In the genomic region with DNA sequence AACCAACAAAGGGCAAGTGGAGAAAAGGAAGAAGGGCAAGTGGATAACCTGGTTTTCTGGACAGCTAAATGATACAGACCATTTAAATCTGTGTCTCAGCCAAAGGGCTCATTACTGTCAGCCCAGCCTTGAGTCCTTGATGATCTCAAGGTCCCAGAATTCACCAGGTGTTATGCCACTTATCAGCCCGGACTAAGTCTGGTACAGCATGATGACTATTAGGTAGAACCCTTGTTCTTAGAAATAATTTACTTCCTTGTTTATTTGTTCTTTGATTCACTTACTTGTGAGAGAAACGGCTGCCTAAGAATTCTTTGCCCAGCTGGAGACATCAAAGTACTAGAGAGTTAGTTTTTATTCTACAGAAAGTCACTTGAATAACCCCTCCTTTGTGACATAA, we compare ENCODE assay signal across 32 cellular contexts. TPM values are rescaled to one million over a fixed set of nuclear protein-coding genes. Genes with fewer than 3 reads are reported as not detected.
"Had no signal": no experiment of that assay in that cellular context is flagged by ENCODE, and none has a peak within 500 bp of the region (broad histone marks: within the 10 kb centered on the region; RNA-seq: fewer than 3 reads in every experiment).

No MANE protein-coding gene starts in this region.

- H3K27me3 Mint-ChIP-seq: stimulated activated naive CD8-positive, alpha-beta T cell treated with anti-CD3 and anti-CD28 coated beads, Interleukin-15, amount 100 ng/mL, for 72 hours had no signal

- H3K4me1 Mint-ChIP-seq: naive thymus-derived CD4-positive, alpha-beta T cell; stimulated activated naive B cell treated with anti-CD40 and anti-IgM and Interleukin-4, amounts not matched to agents 10 μg/mL and 1 μg/mL and 100 μg/mL, for 72 hours; stimulated activated naive CD8-positive, alpha-beta T cell treated with anti-CD3 and anti-CD28 coated beads, Interleukin-15, amount 100 ng/mL, for 72 hours had no signal

- H3K36me3 ChIP-seq: heart left ventricle, ovary, prostate gland, thoracic aorta, transverse colon had no signal

- H3K4me1 ChIP-seq: heart left ventricle, prostate gland, transverse colon had no signal

- H3K27ac ChIP-seq: dorsolateral prefrontal cortex, heart left ventricle, ovary, prostate gland, thoracic aorta, transverse colon had no signal

- H3K36me3 Mint-ChIP-seq: naive thymus-derived CD4-positive, alpha-beta T cell; stimulated activated naive B cell treated with anti-CD40 and anti-IgM and Interleukin-4, amounts not matched to agents 10 μg/mL and 1 μg/mL and 100 μg/mL, for 72 hours had no signal

- DNase-seq: cortex of kidney; dorsolateral prefrontal cortex; effector memory CD4-positive, alpha-beta T cell; heart left ventricle; hypothalamus; kidney glomerular epithelial cell; mammary epithelial cell; naive thymus-derived CD4-positive, alpha-beta T cell; nucleus accumbens; ovary; retina; stimulated activated CD4-positive, alpha-beta T cell treated with anti-CD3 and anti-CD28 coated beads, Interleukin-2, amount 100 ng/mL, for 24 hours; stimulated activated CD4-positive, alpha-beta T cell treated with anti-CD3 and anti-CD28 coated beads, Interleukin-4, amount 100 ng/mL, for 4 hours; stimulated activated naive B cell treated with anti-CD40 and anti-IgM and Interleukin-4, amounts not matched to agents 10 μg/mL and 1 μg/mL and 100 μg/mL, for 72 hours; stimulated activated naive CD8-positive, alpha-beta T cell treated with anti-CD3 and anti-CD28 coated beads, Interleukin-15, amount 100 ng/mL, for 72 hours; substantia nigra; transverse colon had no signal

- ATAC-seq: esophagus mucosa; heart left ventricle; left lobe of liver; naive thymus-derived CD4-positive, alpha-beta T cell; sciatic nerve; stimulated activated naive B cell treated with anti-CD40 and anti-IgM and Interleukin-4, amounts not matched to agents 10 μg/mL and 1 μg/mL and 100 μg/mL, for 72 hours; stimulated activated naive CD8-positive, alpha-beta T cell treated with anti-CD3 and anti-CD28 coated beads, Interleukin-15, amount 100 ng/mL, for 72 hours had no signal

- H3K27ac Mint-ChIP-seq: naive thymus-derived CD4-positive, alpha-beta T cell; stimulated activated naive B cell treated with anti-CD40 and anti-IgM and Interleukin-4, amounts not matched to agents 10 μg/mL and 1 μg/mL and 100 μg/mL, for 72 hours; stimulated activated naive CD8-positive, alpha-beta T cell treated with anti-CD3 and anti-CD28 coated beads, Interleukin-15, amount 100 ng/mL, for 72 hours had no signal

- H3K27me3 ChIP-seq: dorsolateral prefrontal cortex, heart left ventricle, ovary, transverse colon had no signal

- H3K9me3 Mint-ChIP-seq: naive thymus-derived CD4-positive, alpha-beta T cell; neural crest cell; stimulated activated naive B cell treated with anti-CD40 and anti-IgM and Interleukin-4, amounts not matched to agents 10 μg/mL and 1 μg/mL and 100 μg/mL, for 72 hours; stimulated activated naive CD8-positive, alpha-beta T cell treated with anti-CD3 and anti-CD28 coated beads, Interleukin-15, amount 100 ng/mL, for 72 hours had no signal

- H3K4me3 Mint-ChIP-seq: naive thymus-derived CD4-positive, alpha-beta T cell; neural crest cell; stimulated activated naive B cell treated with anti-CD40 and anti-IgM and Interleukin-4, amounts not matched to agents 10 μg/mL and 1 μg/mL and 100 μg/mL, for 72 hours; stimulated activated naive CD8-positive, alpha-beta T cell treated with anti-CD3 and anti-CD28 coated beads, Interleukin-15, amount 100 ng/mL, for 72 hours had no signal

- H3K4me3 ChIP-seq: dorsolateral prefrontal cortex, heart left ventricle, ovary, prostate gland, thoracic aorta, transverse colon had no signal

RNA-seq across cellular contexts. Expression of a gene that starts 3.5 kb away (rescaled TPM):
- total RNA-seq: chondrocyte; dorsolateral prefrontal cortex; esophagus mucosa; fibroblast of lung; frontal cortex; glomerular endothelial cell; heart left ventricle; left lobe of liver; lower leg skin; mammary epithelial cell; mesenteric fat pad; mononuclear cell; naive thymus-derived CD4-positive, alpha-beta T cell; neural crest cell; ovary; sciatic nerve; skeletal muscle tissue; thoracic aorta; transverse colon; ureter had no signal
- polyA plus RNA-seq: fibroblast of lung; heart left ventricle; mammary epithelial cell; naive thymus-derived CD4-positive, alpha-beta T cell; ovary had no signal

RNA-seq across cellular contexts. Expression of a gene that starts 8.3 kb away (rescaled TPM):
- total RNA-seq: fibroblast of lung; glomerular endothelial cell; mammary epithelial cell; mononuclear cell; naive thymus-derived CD4-positive, alpha-beta T cell; neural crest cell had no signal
- polyA plus RNA-seq: mammary epithelial cell; naive thymus-derived CD4-positive, alpha-beta T cell had no signal

RNA-seq across cellular contexts. Expression of a gene that starts 48.6 kb away (rescaled TPM):
- total RNA-seq: chondrocyte; dorsolateral prefrontal cortex; esophagus mucosa; fibroblast of lung; frontal cortex; glomerular endothelial cell; heart left ventricle; left lobe of liver; lower leg skin; mammary epithelial cell; mesenteric fat pad; mononuclear cell; naive thymus-derived CD4-positive, alpha-beta T cell; neural crest cell; ovary; sciatic nerve; skeletal muscle tissue; thoracic aorta; transverse colon; ureter had no signal
- polyA plus RNA-seq: fibroblast of lung; heart left ventricle; mammary epithelial cell; naive thymus-derived CD4-positive, alpha-beta T cell; ovary had no signal

RNA-seq across cellular contexts. Expression of a gene that starts 50.3 kb away (rescaled TPM):
- total RNA-seq: chondrocyte; dorsolateral prefrontal cortex; esophagus mucosa; fibroblast of lung; frontal cortex; glomerular endothelial cell; heart left ventricle; lower leg skin; mammary epithelial cell; mesenteric fat pad; mononuclear cell; naive thymus-derived CD4-positive, alpha-beta T cell; neural crest cell; sciatic nerve; skeletal muscle tissue; thoracic aorta; transverse colon; ureter had no signal
- polyA plus RNA-seq: fibroblast of lung; heart left ventricle; mammary epithelial cell; naive thymus-derived CD4-positive, alpha-beta T cell had no signal
